In genomic region chr4:80361329-80361900, GRCh38 we compare ENCODE assay signal across 9 cellular contexts. TPM values are rescaled to one million over a fixed set of nuclear protein-coding genes. Genes with fewer than 3 reads are reported as not detected.
DNase-seq lines count a peak whose midpoint lies in the region; ATAC-seq, FAIRE-seq and TF ChIP-seq lines count a peak whose summit lies in the region.
"Had no signal": no experiment of that assay in that cellular context is flagged by ENCODE, and none has a peak within 500 bp of the region (broad histone marks: within the 10 kb centered on the region; RNA-seq: fewer than 3 reads in every experiment).

No MANE protein-coding gene starts in this region.

- H3K27ac ChIP-seq in A549, result no peak overlapping the region
- no peak overlapping the region for H3K27ac ChIP-seq in Peyer's patch

- TF ChIP-seq CTCF in A549 (IDR thresholded peaks at IDR 0.05) (peak; percentile 44), Peyer's patch (IDR thresholded peaks at IDR 0.05) (peak in 5 of 6 experiments; percentile 18 to 58 (median 43)), fibroblast of the aortic adventitia (IDR thresholded peaks at IDR 0.05; ENCODE audit: insufficient read depth, low read length) (peak; percentile 29)

- H3K4me2 ChIP-seq in A549, result no peak overlapping the region

- H3K9me3 ChIP-seq in A549 (no peaks in the 10 kb centered on the region), Peyer's patch (no peaks in the 10 kb centered on the region)

- ATAC-seq in A549 (no peak), GM19035 (IDR thresholded peaks at IDR 0.05; ENCODE audit: unreplicated experiment) (no peak)

- 0% methylated on average over 1 of the region's 1 CpG for WGBS in A549 (ENCODE audit: missing lambda C conversion rate)

- TF ChIP-seq RAD21 in A549 (conservative IDR thresholded peaks at IDR 0.05 in 1 of 2, IDR thresholded peaks at IDR 0.05 in 1 of 2), result peak; percentile 50 to 59

- H3K27me3 ChIP-seq in Peyer's patch, result no peaks in the 10 kb centered on the region

- no peak for FAIRE-seq in A549 (lab: Jason Lieb, UNC)
- FAIRE-seq in GM18507 (lab: Jason Lieb, UNC), result peak; percentile 41
- no peak for FAIRE-seq in urothelium cell line (lab: Jason Lieb, UNC)
- no peak for FAIRE-seq in GM12892 (lab: Jason Lieb, UNC)

- TF ChIP-seq POLR2A in A549 (IDR thresholded peaks at IDR 0.05; ENCODE audit: low read length) (no peak), Peyer's patch (IDR thresholded peaks at IDR 0.05) (no peak), GM12892 (IDR thresholded peaks at IDR 0.05; ENCODE audit: low read depth, low read length) (no peak)

- POLR2A ChIA-PET in A549 (lab: Yijun Ruan, JAX), result no interaction called here

- CTCF ChIA-PET in A549 (lab: Yijun Ruan, JAX), result interaction anchor here (1.4 kb wide), 1 partner anchor 629 kb away, joined by 6 read pairs; no protein-coding TSS in a partner anchor

- DNase-seq in A549 (ENCODE audit: low read depth in 1 of 2, low spot score in 1 of 2) (peak; percentile 2 to 8), GM18507 (ENCODE audit: extremely low spot score, insufficient read length, low read depth) (no peak), Peyer's patch (no peak), fibroblast of the aortic adventitia (ENCODE audit: low read depth) (peak; percentile 69), urothelium cell line (ENCODE audit: low spot score) (peak; percentile 14), GM12892 (ENCODE audit: insufficient read length) (no peak), NCI-H524 treated with DMSO at 0.1 percent for 48 hours (lab: John Stamatoyannopoulos, UW) (no peak)
- DNase-seq: activated naive CD8-positive, alpha-beta T cell treated with anti-CD3 and anti-CD28 coated beads, Interleukin-2, amount 10 ng/mL, durations not matched to agents 7 days and 5 days had no signal

- TF ChIP-seq EP300 in A549 (IDR thresholded peaks at IDR 0.05), result no peak

- no peaks in the 10 kb centered on the region for H3K4me1 ChIP-seq in A549
- no peaks in the 10 kb centered on the region for H3K4me1 ChIP-seq in Peyer's patch

- no peak overlapping the region for H3K4me3 ChIP-seq in A549
- H3K4me3 ChIP-seq in Peyer's patch, result no peak overlapping the region
- H3K4me3 ChIP-seq in fibroblast of the aortic adventitia (ENCODE audit: low read depth, low read length), result no peak overlapping the region

- no peaks in the 10 kb centered on the region for H3K36me3 ChIP-seq in Peyer's patch

TF ChIP-seq in A549, 52 proteins besides CTCF, POLR2A, EP300 and RAD21:
- TF ChIP-seq CBX2 (IDR thresholded peaks at IDR 0.05; ENCODE audit: borderline replicate concordance, low read depth) (no peak), SMC3 (IDR thresholded peaks at IDR 0.05) (0 out of 3 replicates have a peak, but pooled peaks have one; percentile 22), CHD2 (IDR thresholded peaks at IDR 0.05; ENCODE audit: low read length, partially characterized antibody) (no peak), GATA3 (IDR thresholded peaks at IDR 0.05; ENCODE audit: borderline replicate concordance) (no peak), TFCP2L1 (CRISPR knock-in tag; IDR thresholded peaks at IDR 0.05) (no peak), BHLHE40 (IDR thresholded peaks at IDR 0.05; ENCODE audit: low read depth, low read length) (no peak), NPAS2 (CRISPR knock-in tag; IDR thresholded peaks at IDR 0.05; ENCODE audit: borderline replicate concordance) (no peak), ZSCAN20 (CRISPR knock-in tag; IDR thresholded peaks at IDR 0.05) (no peak)

RNA-seq across cellular contexts. Expression of gene CFAP299, which starts 25.9 kb away (rescaled TPM):
- polyA plus RNA-seq in A549 (2011; rRNA removed) (not detected in 2 replicates), A549 (2017; fragmentation: RNase III; extraction: RNeasy Plus Mini Kit Qiagen cat#74134 plus additional on column Dnase treatment) (not detected in 3 replicates)
- polyA plus RNA-seq in A549 (2012; cell fraction: cytosol; rRNA removed), result not detected in 2 replicates
- polyA plus RNA-seq in A549 (2012; cell fraction: nucleus; rRNA removed), result not detected in 2 replicates
- not detected in 2 replicates for polyA minus RNA-seq in A549 (2011; rRNA and poly(A)+ RNA removed)
- total RNA-seq in Peyer's patch (not detected), fibroblast of the aortic adventitia (ENCODE audit: low replicate concordance) (2.1 and 12.7 TPM in 2 replicates)
- not detected for polyA plus RNA-seq in GM12892 (2012; ENCODE audit: missing spikeins)
- total RNA-seq: activated naive CD8-positive, alpha-beta T cell treated with anti-CD3 and anti-CD28 coated beads, Interleukin-2, amount 10 ng/mL, durations not matched to agents 7 days and 5 days had no signal

Comparison
In these comparisons a context has a peak if more than half of its experiments do, and no peak if none do; other contexts are left out.
1. DNase-seq: peak in A549 (2 of 2), fibroblast of the aortic adventitia (single experiment) and urothelium cell line (single experiment); none in GM18507 (single experiment), Peyer's patch (0 of 3), GM12892 (single experiment) and NCI-H524 treated with DMSO at 0.1 percent for 48 hours (single experiment).
2. Peak in every context shown above with its lines, with median percentiles within 50 percentile points of each other: CTCF ChIP-seq.